Comparison of ENCODE assay signal across 13 cellular contexts in the genomic region with DNA sequence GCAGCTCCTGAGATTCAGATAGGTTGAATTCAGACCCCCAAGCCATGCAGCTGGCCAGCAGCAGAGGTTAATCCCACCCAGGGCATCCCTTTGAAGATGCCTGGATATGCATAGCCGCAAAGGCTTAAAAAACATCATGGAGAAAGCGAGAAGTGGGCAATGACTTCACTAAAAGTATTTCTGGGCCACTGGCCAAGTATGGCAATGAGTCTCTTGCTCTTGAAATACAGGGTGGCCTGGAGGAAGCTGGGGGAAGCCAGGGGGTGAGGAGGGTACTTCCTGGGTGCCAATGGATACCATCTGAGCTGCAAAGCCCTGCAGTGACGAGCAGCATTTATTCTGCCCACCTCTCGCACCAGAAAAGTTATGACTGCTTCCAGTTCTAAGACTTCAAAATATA.
A peak's percentile ranks its signal among the peaks of the same experiment; 100 is the strongest.
DNase-seq lines count a peak whose midpoint lies in the region; TF ChIP-seq lines count a peak whose summit lies in the region.
"Had no signal": no experiment of that assay in that cellular context is flagged by ENCODE, and none has a peak within 500 bp of the region (broad histone marks: within the 10 kb centered on the region; RNA-seq: fewer than 3 reads in every experiment).

No MANE protein-coding gene starts in this region.

- H3K36me3 ChIP-seq in SJCRH30: no peaks in the 10 kb centered on the region
- H3K36me3 ChIP-seq: cardiac muscle cell had no signal

- H3K4me3 ChIP-seq in SJCRH30 (no peak overlapping the region), fibroblast of the aortic adventitia (ENCODE audit: low read depth, low read length) (no peak overlapping the region)
- H3K4me3 ChIP-seq: cardiac muscle cell had no signal

- H3K27me3 ChIP-seq in SJCRH30: no peaks in the 10 kb centered on the region
- H3K27me3 ChIP-seq: cardiac muscle cell had no signal

- H3K9me3 ChIP-seq in SJCRH30 (replicated peaks): no peaks in the 10 kb centered on the region

- H3K27ac ChIP-seq in SJCRH30 (no peak overlapping the region), caudate nucleus (ENCODE audit: low read depth, low read length) (no peak overlapping the region)

- H3K4me1 ChIP-seq in SJCRH30: peaks cover 7% of the 10 kb centered on the region

- no peak for TF ChIP-seq CTCF in fibroblast of the aortic adventitia (IDR thresholded peaks at IDR 0.05; ENCODE audit: insufficient read depth, low read length)

- DNase-seq in NCI-H2196 (lab: John Stamatoyannopoulos, UW; ENCODE audit: unreplicated experiment): peak; percentile 49
- no peak for DNase-seq in NCI-H2196 treated with DMSO at 0.1 percent for 48 hours (lab: John Stamatoyannopoulos, UW; ENCODE audit: unreplicated experiment)
- peak; percentile 61 to 73 for DNase-seq in SJCRH30
- DNase-seq in fibroblast of the aortic adventitia (ENCODE audit: low read depth): peak; percentile 75
- peak; percentile 60 for DNase-seq in stromal cell of bone marrow (ENCODE audit: low read depth)
- DNase-seq in caudate nucleus (lab: John Stamatoyannopoulos, UW): no peak
- DNase-seq in UCSD-AML1 (lab: John Stamatoyannopoulos, UW; ENCODE audit: unreplicated experiment): no peak
- no peak for DNase-seq in GOT3 (lab: John Stamatoyannopoulos, UW)
- DNase-seq: activated B cell treated with CpG ODN at 0.5 μM for 24 hours; kidney; NCI-H1694 treated with DMSO at 0.1 percent for 48 hours; stimulated activated CD4-positive, alpha-beta T cell treated with anti-CD3 and anti-CD28 coated beads, Interleukin-1b, Interleukin-23, amount 100 ng/mL, for 48 hours had no signal

Comparison
In these comparisons a context has a peak if more than half of its experiments do, and no peak if none do; other contexts are left out.
1. DNase-seq: peak in NCI-H2196 (single experiment), SJCRH30 (2 of 2), fibroblast of the aortic adventitia (single experiment) and stromal cell of bone marrow (single experiment); none in NCI-H2196 treated with DMSO at 0.1 percent for 48 hours (single experiment), caudate nucleus (0 of 61), UCSD-AML1 (single experiment) and GOT3 (single experiment).